Comparison of ENCODE assay signal across 8 cellular contexts in genomic region chr12:111368291-111368683, GRCh38. TPM values are rescaled to one million over a fixed set of nuclear protein-coding genes. Genes with fewer than 3 reads are reported as not detected.
DNase-seq lines count a peak whose midpoint lies in the region; ATAC-seq and TF ChIP-seq lines count a peak whose summit lies in the region.

No MANE protein-coding gene starts in this region.

- no peak for TF ChIP-seq POLR2A in stomach (IDR thresholded peaks at IDR 0.05)

- POLR2A ChIA-PET in AG04449 (lab: Yijun Ruan, JAX) = interaction anchor here (0.7 kb wide), 1 partner anchor 96 kb away, joined by 3 read pairs; no protein-coding TSS in a partner anchor
- POLR2A ChIA-PET in activated naive CD8-positive, alpha-beta T cell treated with anti-CD3 and anti-CD28 coated beads, Interleukin-2, amount 10 ng/mL, durations not matched to agents 7 days and 5 days (lab: Charles Lee) = interaction anchor here (0.5 kb wide), 1 partner anchor 337 kb away, joined by 3 read pairs; no protein-coding TSS in a partner anchor

- H3K9me3 ChIP-seq in iPS-18c (ENCODE audit: control insufficient read depth, insufficient read depth, low read length) (no peaks in the 10 kb centered on the region), stomach (no peaks in the 10 kb centered on the region)

- TF ChIP-seq CTCF in AG04449 (IDR thresholded peaks at IDR 0.05; ENCODE audit: insufficient read depth, low read length, missing control alignments) (no peak), HFFc6 (IDR thresholded peaks at IDR 0.05) (no peak), stomach (IDR thresholded peaks at IDR 0.05) (no peak)

- H3K27me3 ChIP-seq in stomach = no peaks in the 10 kb centered on the region

- H3K27ac Mint-ChIP-seq in HFFc6 = peak overlapping the region; percentile 27; the same call in 1 of the 2 replicates
- H3K27ac Mint-ChIP-seq in activated naive CD8-positive, alpha-beta T cell treated with anti-CD3 and anti-CD28 coated beads, Interleukin-2, amount 10 ng/mL, durations not matched to agents 7 days and 5 days = no peak overlapping the region

- DNase-seq in AG04449 (ENCODE audit: low read depth, low spot score) (no peak), HFFc6 (no peak), stomach (peak; percentile 43), NCI-H2107 treated with DMSO at 0.1 percent for 48 hours (lab: John Stamatoyannopoulos, UW; ENCODE audit: unreplicated experiment) (no peak), NCI-H146 (lab: John Stamatoyannopoulos, UW) (no peak)
- DNase-seq in activated naive CD8-positive, alpha-beta T cell treated with anti-CD3 and anti-CD28 coated beads, Interleukin-2, amount 10 ng/mL, durations not matched to agents 7 days and 5 days = no peak

- ATAC-seq in activated naive CD8-positive, alpha-beta T cell treated with anti-CD3 and anti-CD28 coated beads, Interleukin-2, amount 10 ng/mL, durations not matched to agents 7 days and 5 days (ENCODE audit: low read depth) = peak; percentile 10
- no peak for ATAC-seq in GM19397 (IDR thresholded peaks at IDR 0.05; ENCODE audit: unreplicated experiment)

- intact Hi-C loops in stomach (cut with DNase I; ENCODE audit: low total_unique reads) = no loop called here

- H3K4me1 ChIP-seq in stomach = peaks cover 33 to 63% (median 49%) of the 10 kb centered on the region in 4 donors

- CTCF ChIA-PET in AG04449 (lab: Yijun Ruan, JAX) = interaction anchor here (1.4 to 4.4 kb wide), 4 partner anchors 14 to 162 kb away, joined by 4 to 33 read pairs (median 5); no protein-coding TSS in a partner anchor

- 1 to 6% (median 3%) methylated on average over 4 to 13 of the region's 13 CpGs for WGBS in stomach, 5 donors

- peaks cover 38% of the 10 kb centered on the region for H3K4me1 Mint-ChIP-seq in HFFc6 (ENCODE audit: low read depth)
- peaks cover 6% of the 10 kb centered on the region for H3K4me1 Mint-ChIP-seq in activated naive CD8-positive, alpha-beta T cell treated with anti-CD3 and anti-CD28 coated beads, Interleukin-2, amount 10 ng/mL, durations not matched to agents 7 days and 5 days

- no peak for TF ChIP-seq EP300 in stomach (IDR thresholded peaks at IDR 0.05)

- peak overlapping the region; percentile 83 for H3K4me3 ChIP-seq in AG04449 (ENCODE audit: low read depth, low read length)
- H3K4me3 ChIP-seq in iPS-18c (ENCODE audit: insufficient read depth, low read depth, low read length) = peak overlapping the region; percentile 75
- peak overlapping the region; percentile 82 to 91 (median 86) for H3K4me3 ChIP-seq in stomach

- H3K36me3 ChIP-seq in stomach = peaks cover 3 to 32% (median 30%) of the 10 kb centered on the region in 4 donors

- no peaks in the 10 kb centered on the region for H3K9me3 Mint-ChIP-seq in HFFc6
- H3K9me3 Mint-ChIP-seq in activated naive CD8-positive, alpha-beta T cell treated with anti-CD3 and anti-CD28 coated beads, Interleukin-2, amount 10 ng/mL, durations not matched to agents 7 days and 5 days = no peaks in the 10 kb centered on the region

- H3K27me3 Mint-ChIP-seq in HFFc6 (ENCODE audit: insufficient read depth) = peaks cover 7% of the 10 kb centered on the region
- peaks cover 4% of the 10 kb centered on the region for H3K27me3 Mint-ChIP-seq in activated naive CD8-positive, alpha-beta T cell treated with anti-CD3 and anti-CD28 coated beads, Interleukin-2, amount 10 ng/mL, durations not matched to agents 7 days and 5 days

- H3K4me3 Mint-ChIP-seq in HFFc6 = peak overlapping the region; percentile 88
- peak overlapping the region; percentile 64 for H3K4me3 Mint-ChIP-seq in activated naive CD8-positive, alpha-beta T cell treated with anti-CD3 and anti-CD28 coated beads, Interleukin-2, amount 10 ng/mL, durations not matched to agents 7 days and 5 days

- H3K27ac ChIP-seq in stomach = peak overlapping the region; percentile 80 to 91 (median 88)

- no peaks in the 10 kb centered on the region for H3K36me3 Mint-ChIP-seq in HFFc6 (ENCODE audit: low read depth)
- no peaks in the 10 kb centered on the region for H3K36me3 Mint-ChIP-seq in activated naive CD8-positive, alpha-beta T cell treated with anti-CD3 and anti-CD28 coated beads, Interleukin-2, amount 10 ng/mL, durations not matched to agents 7 days and 5 days

RNA-seq across cellular contexts. Expression of gene PHETA1, which starts 0.6 kb away (rescaled TPM):
- total RNA-seq in HFFc6 (2021; fragmentation: NEBNext Ultra II Directional; extraction: Animal tissue kit (Norgen Biotek cat#: 25700)) = 10 to 100 TPM; 11.5 to 15.0 (median 14.0) TPM
- 1 to 10 TPM; 2.9 to 3.8 TPM for total RNA-seq in activated naive CD8-positive, alpha-beta T cell treated with anti-CD3 and anti-CD28 coated beads, Interleukin-2, amount 10 ng/mL, durations not matched to agents 7 days and 5 days
- 10 to 100 TPM in 4 of 5 donors, 1 to 10 TPM in 1; 7.0 to 59.3 (median 18.7) TPM for total RNA-seq in stomach
- polyA plus RNA-seq in stomach = 10 to 100 TPM; 13.3 to 42.0 (median 16.8) TPM

RNA-seq across cellular contexts. Expression of gene SH2B3, which starts 37.4 kb away (rescaled TPM):
- total RNA-seq in HFFc6 (2021; fragmentation: NEBNext Ultra II Directional; extraction: Animal tissue kit (Norgen Biotek cat#: 25700)) = 10 to 100 TPM; 54.0 to 80.3 (median 69.8) TPM
- total RNA-seq in activated naive CD8-positive, alpha-beta T cell treated with anti-CD3 and anti-CD28 coated beads, Interleukin-2, amount 10 ng/mL, durations not matched to agents 7 days and 5 days = 10 to 100 TPM; 40.7 to 44.5 TPM
- total RNA-seq in stomach = 10 to 100 TPM in 2 of 5 donors, 1 to 10 TPM in 3; 5.3 to 21.7 (median 9.8) TPM
- 1 to 10 TPM; 2.5 to 8.1 (median 7.3) TPM for polyA plus RNA-seq in stomach
